10 cellular contexts compared by ENCODE assay signal in the genomic region with DNA sequence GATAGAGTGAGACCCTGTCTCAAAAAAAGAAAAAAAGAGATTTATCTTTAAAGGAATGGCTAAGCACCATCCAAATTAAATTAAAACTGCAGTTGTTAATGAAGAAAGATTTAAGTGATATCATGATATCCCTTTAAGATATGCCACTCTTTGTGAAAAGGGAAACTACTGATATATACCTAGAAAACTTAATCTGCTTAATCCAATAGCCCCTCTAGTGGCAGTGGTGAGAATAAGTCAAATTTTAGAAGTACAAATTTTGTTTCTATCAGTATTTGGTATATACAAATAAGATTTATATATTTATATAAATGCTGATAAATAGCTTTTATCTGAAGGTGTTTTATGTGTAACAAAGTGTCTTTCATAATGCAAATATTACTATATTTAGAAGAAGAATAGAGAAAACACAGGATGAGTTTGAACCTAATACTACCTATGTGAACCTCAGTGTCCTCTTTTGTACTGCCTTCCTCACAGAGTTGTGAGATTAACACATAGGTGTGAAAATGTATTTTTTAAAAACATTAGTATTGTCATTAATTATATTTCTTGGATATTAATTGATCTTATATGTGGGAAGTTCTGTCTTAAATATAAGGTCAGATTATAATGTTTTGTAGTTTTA. TPM values are rescaled to one million over a fixed set of nuclear protein-coding genes. Genes with fewer than 3 reads are reported as not detected.
DNase-seq lines count a peak whose midpoint lies in the region; ATAC-seq and TF ChIP-seq lines count a peak whose summit lies in the region.
"Had no signal": no experiment of that assay in that cellular context is flagged by ENCODE, and none has a peak within 500 bp of the region (broad histone marks: within the 10 kb centered on the region; RNA-seq: fewer than 3 reads in every experiment).

No MANE protein-coding gene starts in this region.

- TF ChIP-seq CTCF in DND-41 (IDR thresholded peaks at IDR 0.05; ENCODE audit: borderline replicate concordance, extremely low read depth, low read length, poor library complexity, severe bottlenecking) (peak; percentile 58), astrocyte of the spinal cord (IDR thresholded peaks at IDR 0.05; ENCODE audit: low read depth, low read length) (peak; percentile 61)

- H3K27ac ChIP-seq in DND-41 (ENCODE audit: low read length) (no peak overlapping the region), Karpas-422 (ENCODE audit: low read length) (no peak overlapping the region), mesenchymal stem cell (ENCODE audit: low read length, poor library complexity, severe bottlenecking) (no peak overlapping the region)

- in situ Hi-C loops in astrocyte of the spinal cord (cut with HindIII; ENCODE audit: low sequenced_read_pairs), result no loop called here

- no peaks in the 10 kb centered on the region for H3K79me1 ChIP-seq in mesenchymal stem cell (replicated peaks; ENCODE audit: low read length, poor library complexity, severe bottlenecking)

- H3K79me2 ChIP-seq in DND-41 (ENCODE audit: insufficient read depth, low read length), result no peaks in the 10 kb centered on the region
- no peaks in the 10 kb centered on the region for H3K79me2 ChIP-seq in Karpas-422 (ENCODE audit: low read length)

- no peaks in the 10 kb centered on the region for H3K4me1 ChIP-seq in DND-41 (ENCODE audit: insufficient read depth, low read length)
- H3K4me1 ChIP-seq in Karpas-422 (ENCODE audit: low read length), result no peaks in the 10 kb centered on the region
- no peaks in the 10 kb centered on the region for H3K4me1 ChIP-seq in mesenchymal stem cell (ENCODE audit: control insufficient read depth, insufficient read depth, low read depth, low read length)

- no peak overlapping the region for H2AK5ac ChIP-seq in mesenchymal stem cell (ENCODE audit: low read length, severe bottlenecking)

- no peak overlapping the region for H3K4ac ChIP-seq in mesenchymal stem cell (ENCODE audit: low read depth in 1 of 2, low read length in 2 of 2)

- H3K9ac ChIP-seq in DND-41 (ENCODE audit: low read depth, low read length) (no peak overlapping the region), Karpas-422 (ENCODE audit: low read length) (no peak overlapping the region), mesenchymal stem cell (ENCODE audit: low read length) (no peak overlapping the region)

- no peak overlapping the region for H2AFZ ChIP-seq in DND-41 (ENCODE audit: low read depth, low read length)
- no peak overlapping the region for H2AFZ ChIP-seq in Karpas-422 (ENCODE audit: low read length)
- no peak overlapping the region for H2AFZ ChIP-seq in mesenchymal stem cell (ENCODE audit: low read depth, low read length)

- peak; percentile 47; the same call in 1 of the 3 replicates for ATAC-seq in DND-41 (ENCODE audit: insufficient read depth, low read depth)
- ATAC-seq in GM18873 (IDR thresholded peaks at IDR 0.05; ENCODE audit: low FRiP score, unreplicated experiment), result no peak

- no peak overlapping the region for H2BK12ac ChIP-seq in mesenchymal stem cell (ENCODE audit: low read length in 2 of 2)

- H3K4me2 ChIP-seq in DND-41 (ENCODE audit: insufficient read depth, low read length), result no peak overlapping the region
- no peak overlapping the region for H3K4me2 ChIP-seq in Karpas-422 (ENCODE audit: low read depth, low read length, poor library complexity, severe bottlenecking)
- H3K4me2 ChIP-seq in mesenchymal stem cell (ENCODE audit: low read length, poor library complexity, severe bottlenecking), result no peak overlapping the region

- no peaks in the 10 kb centered on the region for H3K9me2 ChIP-seq in Karpas-422 (replicated peaks; ENCODE audit: insufficient read depth, low read length)

- no peak overlapping the region for H2BK5ac ChIP-seq in mesenchymal stem cell (ENCODE audit: low read depth, low read length, poor library complexity, severe bottlenecking)

- H3K23ac ChIP-seq in mesenchymal stem cell (ENCODE audit: low read length in 2 of 2), result no peak overlapping the region

- H3K18ac ChIP-seq in mesenchymal stem cell (ENCODE audit: low read depth in 1 of 2, low read length in 2 of 2), result no peak overlapping the region

- H2BK15ac ChIP-seq in mesenchymal stem cell (ENCODE audit: low read depth, poor library complexity, severe bottlenecking), result no peak overlapping the region

- H4K91ac ChIP-seq in mesenchymal stem cell (ENCODE audit: low read length), result no peak overlapping the region

- H3K4me3 ChIP-seq in DND-41 (ENCODE audit: low read depth in 1 of 2, low read length in 2 of 2) (no peak overlapping the region), Karpas-422 (ENCODE audit: low read length) (no peak overlapping the region), astrocyte of the spinal cord (ENCODE audit: low read depth, low read length) (no peak overlapping the region), mesenchymal stem cell (ENCODE audit: insufficient read depth in 1 of 2, low read depth in 1 of 2, low read length in 2 of 2) (no peak overlapping the region)

- no peak overlapping the region for H4K8ac ChIP-seq in mesenchymal stem cell (ENCODE audit: low read length)

- H3K14ac ChIP-seq in mesenchymal stem cell (ENCODE audit: low read length in 2 of 2), result no peak overlapping the region

- no peak for DNase-seq in DND-41
- peak; percentile 68 for DNase-seq in Karpas-422
- DNase-seq in astrocyte of the spinal cord (ENCODE audit: low read depth, low spot score), result peak; percentile 28
- DNase-seq in mesenchymal stem cell, result peak; percentile 7
- DNase-seq in UCSD-AML1 (lab: John Stamatoyannopoulos, UW; ENCODE audit: unreplicated experiment), result no peak
- DNase-seq in HPDE6-E6E7 (ENCODE audit: extremely low spot score), result no peak
- DNase-seq in dedifferentiated amniotic fluid mesenchymal stem cell (ENCODE audit: extremely low spot score), result no peak
- DNase-seq: caudate nucleus, GOT3 had no signal

- H2BK120ac ChIP-seq in mesenchymal stem cell (ENCODE audit: low read depth, low read length), result no peak overlapping the region

- H3K9me3 ChIP-seq in DND-41 (ENCODE audit: insufficient read depth, low read length, severe bottlenecking), result no peaks in the 10 kb centered on the region
- no peaks in the 10 kb centered on the region for H3K9me3 ChIP-seq in Karpas-422 (ENCODE audit: low read length)
- H3K9me3 ChIP-seq in mesenchymal stem cell (ENCODE audit: control insufficient read depth, low read length), result no peaks in the 10 kb centered on the region

- H3K27me3 ChIP-seq in DND-41 (ENCODE audit: insufficient read depth, low read length, poor library complexity) (no peaks in the 10 kb centered on the region), Karpas-422 (ENCODE audit: low read length) (no peaks in the 10 kb centered on the region), mesenchymal stem cell (ENCODE audit: control insufficient read depth in 1 of 2, insufficient read depth in 1 of 2, low read length in 2 of 2) (no peaks in the 10 kb centered on the region)

- 0 out of 2 replicates have a peak, but pooled peaks cover 3% of the 10 kb centered on the region for H3K36me3 ChIP-seq in DND-41 (ENCODE audit: insufficient read depth, low read length)
- no peaks in the 10 kb centered on the region for H3K36me3 ChIP-seq in Karpas-422 (ENCODE audit: insufficient read depth, low read length)
- no peaks in the 10 kb centered on the region for H3K36me3 ChIP-seq in mesenchymal stem cell (ENCODE audit: control insufficient read depth in 1 of 2, insufficient read depth in 2 of 2, low read depth in 1 of 2, low read length in 2 of 2)

- H4K20me1 ChIP-seq in DND-41 (ENCODE audit: insufficient read depth, low read length) (no peaks in the 10 kb centered on the region), Karpas-422 (ENCODE audit: insufficient read depth, low read depth, low read length) (no peaks in the 10 kb centered on the region)

RNA-seq across cellular contexts. Expression of gene GARIN2, which starts 51.4 kb away (rescaled TPM):
- not detected in 2 replicates for total RNA-seq in Karpas-422 (2014; rRNA removed; shearing (Covaris generic); ENCODE audit: low replicate concordance)
- polyA plus RNA-seq in mesenchymal stem cell (2013, experiment 1 of 2), result 0.41 TPM
- polyA plus RNA-seq in mesenchymal stem cell (2013, experiment 2 of 2), result 0.44 TPM

Comparison
In these comparisons a context has a peak if more than half of its experiments do, and no peak if none do; other contexts are left out.
1. DNase-seq: peak in Karpas-422 (single experiment), astrocyte of the spinal cord (single experiment) and mesenchymal stem cell (single experiment); none in DND-41 (single experiment), UCSD-AML1 (single experiment), HPDE6-E6E7 (single experiment) and dedifferentiated amniotic fluid mesenchymal stem cell (single experiment).